21 cellular contexts compared by ENCODE assay signal in the genomic region with DNA sequence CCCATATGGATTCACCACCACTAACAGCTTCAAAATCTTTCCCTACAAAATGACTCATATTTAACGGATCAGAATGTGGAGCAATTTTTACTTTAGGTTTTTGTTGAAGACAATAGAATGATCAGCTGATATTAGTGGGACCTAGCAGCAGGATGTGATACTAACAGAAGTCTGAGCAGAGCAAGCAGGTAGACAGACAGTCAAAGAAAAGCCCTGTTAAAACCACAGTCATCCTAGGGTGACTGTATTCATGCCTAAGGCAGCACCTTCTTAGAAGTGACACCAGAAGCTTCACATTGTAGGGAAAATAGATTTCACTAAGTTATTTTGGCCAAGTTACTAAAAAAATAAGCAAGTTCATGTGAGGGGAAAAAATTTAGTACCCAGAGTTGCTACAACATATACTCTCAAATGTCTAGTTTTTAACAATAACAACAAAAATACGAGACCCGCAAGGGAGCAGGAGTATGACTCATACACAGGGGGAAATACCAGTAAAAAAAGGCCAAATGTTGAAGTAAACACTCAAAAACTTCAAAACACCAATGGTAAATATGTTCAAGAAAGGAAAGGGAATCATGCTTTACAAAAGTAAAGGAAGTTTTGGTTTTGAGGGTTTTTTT.
A peak's percentile ranks its signal among the peaks of the same experiment; 100 is the strongest.
DNase-seq lines count a peak whose midpoint lies in the region; ATAC-seq, FAIRE-seq and TF ChIP-seq lines count a peak whose summit lies in the region.
"Had no signal": no experiment of that assay in that cellular context is flagged by ENCODE, and none has a peak within 500 bp of the region (broad histone marks: within the 10 kb centered on the region; RNA-seq: fewer than 3 reads in every experiment).

No MANE protein-coding gene starts in this region.

- H3K4me1 Mint-ChIP-seq in mesothelial cell of epicardium = peaks cover 21% of the 10 kb centered on the region
- H3K4me1 Mint-ChIP-seq in effector memory CD8-positive, alpha-beta T cell (ENCODE audit: low read depth in 2 of 2) = no peaks in the 10 kb centered on the region

- no peaks in the 10 kb centered on the region for H3K27me3 Mint-ChIP-seq in mesothelial cell of epicardium (ENCODE audit: low read depth)
- no peaks in the 10 kb centered on the region for H3K27me3 Mint-ChIP-seq in effector memory CD8-positive, alpha-beta T cell

- TF ChIP-seq CTCF in 22Rv1 (IDR thresholded peaks at IDR 0.05) (no peak), mesothelial cell of epicardium (IDR thresholded peaks at IDR 0.05; ENCODE audit: unreplicated experiment) (no peak), adrenal gland (IDR thresholded peaks at IDR 0.05) (no peak)

- H3K36me3 Mint-ChIP-seq in mesothelial cell of epicardium = peaks cover 2% of the 10 kb centered on the region
- H3K36me3 Mint-ChIP-seq in effector memory CD8-positive, alpha-beta T cell (ENCODE audit: insufficient read depth) = no peaks in the 10 kb centered on the region
- H3K36me3 Mint-ChIP-seq: CD8-positive, alpha-beta T cell had no signal

- no peaks in the 10 kb centered on the region for H3K27me3 ChIP-seq in adrenal gland
- H3K27me3 ChIP-seq: Peyer's patch had no signal

- peak; percentile 83 for FAIRE-seq in endometrium (lab: Jason Lieb, UNC)
- FAIRE-seq: HTR-8/SVneo had no signal

- TF ChIP-seq POLR2A in adrenal gland (IDR thresholded peaks at IDR 0.05) = no peak

- H3K4me1 ChIP-seq in adrenal gland (replicated peaks in 1 of 2) = no peaks in the 10 kb centered on the region
- H3K4me1 ChIP-seq: HAP-1 had no signal

- no peak overlapping the region for H3K4me3 ChIP-seq in adrenal gland
- H3K4me3 ChIP-seq: HAP-1, Peyer's patch had no signal

- H3K36me3 ChIP-seq in adrenal gland (replicated peaks in 1 of 2) = no peaks in the 10 kb centered on the region
- H3K36me3 ChIP-seq: HAP-1, Peyer's patch had no signal

- peak overlapping the region; percentile 11 for H3K27ac Mint-ChIP-seq in mesothelial cell of epicardium
- H3K27ac Mint-ChIP-seq in effector memory CD8-positive, alpha-beta T cell = no peak overlapping the region
- H3K27ac Mint-ChIP-seq: CD8-positive, alpha-beta T cell had no signal

- H3K27ac ChIP-seq in 22Rv1 = peak overlapping the region; percentile 18; the same call in 1 of the 2 replicates
- no peak overlapping the region for H3K27ac ChIP-seq in adrenal gland
- H3K27ac ChIP-seq: HL-60 had no signal

- intact Hi-C loops in adrenal gland (cut with DNase I) = no loop called here

- peaks cover 28% of the 10 kb centered on the region for H3K9me3 Mint-ChIP-seq in mesothelial cell of epicardium
- H3K9me3 Mint-ChIP-seq in effector memory CD8-positive, alpha-beta T cell = peaks cover 17 to 24% of the 10 kb centered on the region in 2 donors

- H3K4me3 Mint-ChIP-seq in mesothelial cell of epicardium = no peak overlapping the region
- no peak overlapping the region for H3K4me3 Mint-ChIP-seq in effector memory CD8-positive, alpha-beta T cell
- H3K4me3 Mint-ChIP-seq: CD8-positive, alpha-beta T cell had no signal

- 80 to 83% (median 82%) methylated on average over 3 of the region's 3 CpGs for WGBS in adrenal gland, 4 donors

- no peak for ATAC-seq in effector memory CD8-positive, alpha-beta T cell (replicated peaks)
- ATAC-seq: CD8-positive, alpha-beta T cell; Right ventricle myocardium inferior had no signal

- no peaks in the 10 kb centered on the region for H3K9me3 ChIP-seq in adrenal gland (replicated peaks in 1 of 3)
- H3K9me3 ChIP-seq: Peyer's patch had no signal

- DNase-seq in HT1080 (ENCODE audit: low read depth) (peak; percentile 17), mesothelial cell of epicardium (ENCODE audit: low spot score in 2 of 2, unreplicated experiment in 2 of 2) (no peak), kidney glomerular epithelial cell (lab: John Stamatoyannopoulos, UW) (no peak), adrenal gland (no peak), HuH-7.5 (ENCODE audit: low spot score) (no peak)
- DNase-seq in effector memory CD8-positive, alpha-beta T cell = no peak
- DNase-seq: CD8-positive, alpha-beta T cell; Kasumi-1; MM.1S; NCI-H1092; NCI-H1436 treated with DMSO at 0.1 percent for 48 hours; NCI-H2029; NCI-H345; NCI-H526 had no signal
